Comparison of ENCODE assay signal across 16 cellular contexts in genomic region chr7:137984181-137985041, GRCh38. TPM values are rescaled to one million over a fixed set of nuclear protein-coding genes. Genes with fewer than 3 reads are reported as not detected.
DNase-seq lines count a peak whose midpoint lies in the region; ATAC-seq, FAIRE-seq and TF ChIP-seq lines count a peak whose summit lies in the region.
"Had no signal": no experiment of that assay in that cellular context is flagged by ENCODE, and none has a peak within 500 bp of the region (broad histone marks: within the 10 kb centered on the region; RNA-seq: fewer than 3 reads in every experiment).

No MANE protein-coding gene starts in this region.

- DNase-seq in K562 (ENCODE audit: extremely low read depth in 1 of 4, low spot score in 3 of 4) (peak in 3 of 4 experiments; percentile 35 to 78 (median 64)), memory B cell (ENCODE audit: low spot score in 2 of 2) (no peak), SHP77 (lab: John Stamatoyannopoulos, UW) (no peak), inferior parietal cortex (ENCODE audit: extremely low spot score) (no peak), NCI-H524 treated with DMSO at 0.1 percent for 48 hours (lab: John Stamatoyannopoulos, UW) (no peak)
- DNase-seq: BE2C; DMS 273 treated with DMSO at 0.1 percent for 48 hours; naive thymus-derived CD4-positive, alpha-beta T cell; WERI-Rb-1 had no signal

- peaks cover 6% of the 10 kb centered on the region for H3K36me3 Mint-ChIP-seq in IgD-negative memory B cell
- peaks cover 12% of the 10 kb centered on the region for H3K36me3 Mint-ChIP-seq in memory B cell
- H3K36me3 Mint-ChIP-seq: stimulated activated effector memory CD8-positive, alpha-beta T cell treated with anti-CD3 and anti-CD28 coated beads, Interleukin-12 subunit alpha, Interleukin-12 subunit beta, amount 100 ng/mL, for 72 hours had no signal

- ATAC-seq in K562: peak; percentile 62
- no peak for ATAC-seq in memory B cell (ENCODE audit: low read depth)
- ATAC-seq: naive thymus-derived CD4-positive, alpha-beta T cell; stimulated activated effector memory CD8-positive, alpha-beta T cell treated with anti-CD3 and anti-CD28 coated beads, Interleukin-12 subunit alpha, Interleukin-12 subunit beta, amount 100 ng/mL, for 72 hours had no signal

- in situ Hi-C loops in K562 (cut with MboI): no loop called here

- H3K9me3 Mint-ChIP-seq in IgD-negative memory B cell (peaks cover 0 to 6% (median 4%) of the 10 kb centered on the region in 3 donors), memory B cell (peaks cover 5% of the 10 kb centered on the region)

- FAIRE-seq in K562 (lab: Jason Lieb, UNC): peak; percentile 52
- FAIRE-seq: endometrium, H1, islet of Langerhans had no signal

- no peak overlapping the region for H3K4me2 ChIP-seq in K562 (ENCODE audit: insufficient read depth, low read length)

- H3K27me3 ChIP-seq in K562 (ENCODE audit: control insufficient read depth in 2 of 2, insufficient read depth in 2 of 2, low read length in 2 of 2): no peaks in the 10 kb centered on the region
- no peaks in the 10 kb centered on the region for H3K27me3 ChIP-seq in subcutaneous abdominal adipose tissue (ENCODE audit: control insufficient read depth in 5 of 5, insufficient read depth in 4 of 5, low read length in 5 of 5)
- H3K27me3 ChIP-seq: BE2C, gastrocnemius medialis had no signal

- H3K27me3 Mint-ChIP-seq in IgD-negative memory B cell (no peaks in the 10 kb centered on the region), memory B cell (no peaks in the 10 kb centered on the region)
- H3K27me3 Mint-ChIP-seq: naive thymus-derived CD4-positive, alpha-beta T cell had no signal

- H3K27ac ChIP-seq in K562 (ENCODE audit: extremely low read depth, low read depth, low read length) (no peak overlapping the region), subcutaneous abdominal adipose tissue (ENCODE audit: low read depth, low read length) (peak overlapping the region; percentile 78)
- H3K27ac ChIP-seq: WERI-Rb-1 had no signal

- H4K20me1 ChIP-seq in K562 (replicated peaks; ENCODE audit: control insufficient read depth, insufficient read depth, low read length): peaks cover 22% of the 10 kb centered on the region

- 62% methylated on average over 11 of the region's 11 CpGs for WGBS in K562 (ENCODE audit: insufficient coverage, low coverage, missing lambda C conversion rate)

- H3K79me2 ChIP-seq in K562 (ENCODE audit: control insufficient read depth, insufficient read depth, low read length): peaks cover 95% of the 10 kb centered on the region

- no peak overlapping the region for H3K4me3 ChIP-seq in K562
- H3K4me3 ChIP-seq in subcutaneous abdominal adipose tissue (ENCODE audit: low read depth in 1 of 5, low read length in 5 of 5): no peak overlapping the region
- H3K4me3 ChIP-seq: gastrocnemius medialis had no signal

- H3K27ac Mint-ChIP-seq in IgD-negative memory B cell (peak overlapping the region in 2 of 3 donors; percentile 33 to 85), memory B cell (peak overlapping the region; percentile 88)
- H3K27ac Mint-ChIP-seq: naive thymus-derived CD4-positive, alpha-beta T cell; stimulated activated effector memory CD8-positive, alpha-beta T cell treated with anti-CD3 and anti-CD28 coated beads, Interleukin-12 subunit alpha, Interleukin-12 subunit beta, amount 100 ng/mL, for 72 hours had no signal

- POLR2A ChIA-PET in K562 (lab: Yijun Ruan, JAX): interaction anchor here (0.5 to 2.4 kb wide), 9 partner anchors 7 to 64 kb away, joined by 3 to 14 read pairs (median 4); partner anchors contain the start of gene CREB3L2

- H3K9me3 ChIP-seq in K562 (replicated peaks; ENCODE audit: control insufficient read depth, insufficient read depth, low read depth, low read length) (no peaks in the 10 kb centered on the region; the same call in 1 of the 2 replicates), subcutaneous abdominal adipose tissue (ENCODE audit: control insufficient read depth in 5 of 5, low read length in 5 of 5) (no peaks in the 10 kb centered on the region)
- H3K9me3 ChIP-seq: BE2C, gastrocnemius medialis had no signal

- H3K4me3 Mint-ChIP-seq in IgD-negative memory B cell: no peak overlapping the region
- no peak overlapping the region for H3K4me3 Mint-ChIP-seq in memory B cell
- H3K4me3 Mint-ChIP-seq: naive thymus-derived CD4-positive, alpha-beta T cell; stimulated activated effector memory CD8-positive, alpha-beta T cell treated with anti-CD3 and anti-CD28 coated beads, Interleukin-12 subunit alpha, Interleukin-12 subunit beta, amount 100 ng/mL, for 72 hours had no signal

- TF ChIP-seq CTCF in K562 (IDR thresholded peaks at IDR 0.05 in 2 of 3, conservative IDR thresholded peaks at IDR 0.05 in 1 of 3; ENCODE audit: insufficient read depth in 2 of 3, low read depth in 1 of 3, low read length in 3 of 3): no peak

- CTCF ChIA-PET in K562 (lab: Yijun Ruan, JAX; ENCODE audit: low intra/inter-chr PET ratio): no interaction called here

- H3K9me1 ChIP-seq in K562 (ENCODE audit: control insufficient read depth, insufficient read depth, low read length): peaks cover 8% of the 10 kb centered on the region

- BruUV-seq in K562 (replicated peaks; lab: Mats Ljungman, UMichigan): no TSS peak

- H2AFZ ChIP-seq in K562 (ENCODE audit: low read depth, low read length): no peak overlapping the region

- TF ChIP-seq RAD21 in K562 (CRISPR knock-in tag; conservative IDR thresholded peaks at IDR 0.05 in 1 of 2, IDR thresholded peaks at IDR 0.05 in 1 of 2): no peak

- H3K4me1 Mint-ChIP-seq in IgD-negative memory B cell: peaks cover 14 to 36% (median 27%) of the 10 kb centered on the region in 3 donors
- peaks cover 29% of the 10 kb centered on the region for H3K4me1 Mint-ChIP-seq in memory B cell

- peaks cover 24% of the 10 kb centered on the region for H3K36me3 ChIP-seq in K562 (ENCODE audit: control insufficient read depth, insufficient read depth, low read length)
- no peaks in the 10 kb centered on the region for H3K36me3 ChIP-seq in subcutaneous abdominal adipose tissue (ENCODE audit: control insufficient read depth in 5 of 5, insufficient read depth in 5 of 5, low read length in 5 of 5)
- H3K36me3 ChIP-seq: BE2C, gastrocnemius medialis, WERI-Rb-1 had no signal

- H3K4me1 ChIP-seq in K562 (replicated peaks in 1 of 2; ENCODE audit: control insufficient read depth in 2 of 2, insufficient read depth in 2 of 2, low read length in 2 of 2): peaks cover 37 to 43% of the 10 kb centered on the region in 2 experiments
- peaks cover 18 to 83% (median 72%) of the 10 kb centered on the region in 5 donors for H3K4me1 ChIP-seq in subcutaneous abdominal adipose tissue (ENCODE audit: control insufficient read depth in 5 of 5, insufficient read depth in 5 of 5, low read length in 5 of 5)

- H3K9ac ChIP-seq in K562 (ENCODE audit: insufficient read depth in 1 of 2, low read depth in 2 of 2, low read length in 2 of 2) (peak overlapping the region in 1 of 2 experiments; percentile 45; a peak in 1 of 4 replicates), subcutaneous abdominal adipose tissue (ENCODE audit: low read length in 5 of 5) (peak overlapping the region in 2 of 5 donors; percentile 4 to 21)

- no peak for TF ChIP-seq EP300 in K562 (IDR thresholded peaks at IDR 0.05; ENCODE audit: low read length)

- intact Hi-C loops in K562 (cut with micrococcal nuclease): no loop called here

- no peak for TF ChIP-seq POLR2A in K562 (conservative IDR thresholded peaks at IDR 0.05)

TF ChIP-seq in K562, 482 proteins besides CTCF, POLR2A, EP300 and RAD21 (continues in another document):
- TF ChIP-seq STAT5B (CRISPR knock-in tag; IDR thresholded peaks at IDR 0.05): no peak
- 0 out of 4 replicates have a peak, but pooled peaks of 1 of the 2 experiments have one; percentile 1 for TF ChIP-seq KDM1A (IDR thresholded peaks at IDR 0.05)
- TF ChIP-seq CREB1 (IDR thresholded peaks at IDR 0.05): 0 out of 2 replicates have a peak, but pooled peaks have one; percentile 21
- TF ChIP-seq CREB1 (CRISPR knock-in tag; IDR thresholded peaks at IDR 0.05): no peak
- no peak for TF ChIP-seq NFYB (IDR thresholded peaks at IDR 0.05; ENCODE audit: extremely low read depth, insufficient read length)
- no peak for TF ChIP-seq ARHGAP35 (IDR thresholded peaks at IDR 0.05; ENCODE audit: partially characterized antibody)
- no peak for TF ChIP-seq ZNF121 (CRISPR knock-in tag; conservative IDR thresholded peaks at IDR 0.05)
- no peak for TF ChIP-seq ZNF12 (CRISPR knock-in tag; IDR thresholded peaks at IDR 0.05)
- no peak for TF ChIP-seq HNRNPH1 (optimal IDR thresholded peaks at IDR 0.05; ENCODE audit: low read depth, low read length)
- TF ChIP-seq DPF2 (IDR thresholded peaks at IDR 0.05): 0 out of 2 replicates have a peak, but pooled peaks have one; percentile 22
- TF ChIP-seq CBFA2T3 (IDR thresholded peaks at IDR 0.05): peak; percentile 33
- no peak for TF ChIP-seq ID3 (CRISPR knock-in tag; IDR thresholded peaks at IDR 0.05)
- 0 out of 2 replicates have a peak, but pooled peaks have one; percentile 42 for TF ChIP-seq ID3 (tag; IDR thresholded peaks at IDR 0.05)
- TF ChIP-seq NONO (IDR thresholded peaks at IDR 0.05; ENCODE audit: low read depth in 2 of 2, low read length in 1 of 2): no peak

RNA-seq across cellular contexts. Expression of gene CREB3L2, which starts 17.5 kb away (rescaled TPM):
- polyA plus RNA-seq in IgD-negative memory B cell (4.9 TPM), K562 (2011; rRNA removed) (17.1 and 37.9 TPM in 2 replicates), K562 (2014; fragmentation: Illumina TruSeq; extraction: Trizol) (26.9 and 27.4 TPM in 2 replicates), K562 (2014; fragmentation: Nextera tagmentation; extraction: Ambion mirVana) (1 to 10 TPM; 7.1 to 8.8 TPM), K562 (2014; rRNA removed) (15.8 and 18.7 TPM in 2 replicates)
- 58.2 and 65.5 TPM in 2 replicates for total RNA-seq in K562 (2011; cell fraction: chromatin; rRNA removed; ENCODE audit: low replicate concordance)
- 39.9 and 41.2 TPM in 2 replicates for total RNA-seq in K562 (2011; cell fraction: nucleolus; rRNA removed)
- total RNA-seq in K562 (2011; cell fraction: nucleoplasm; rRNA removed): 52.9 and 82.7 TPM in 2 replicates
- total RNA-seq in K562 (2014; rRNA removed) (10.2 and 19.6 TPM in 2 replicates), K562 (2014; rRNA removed; fragmentation: Illumina TruSeq; extraction: Trizol) (13.8 and 15.2 TPM in 2 replicates), K562 (2015; rRNA removed; fragmentation: Illumina TruSeq; extraction: Trizol) (16.0 and 17.5 TPM in 2 replicates), K562 (2021) (44.7 and 45.6 TPM in 2 replicates)
- 15.4 and 27.7 TPM in 2 replicates for polyA plus RNA-seq in K562 (2011; cell fraction: cytosol; rRNA removed)
- polyA plus RNA-seq in K562 (2011; cell fraction: nucleus; rRNA removed): 24.4 and 31.2 TPM in 2 replicates
- 20.5 and 29.6 TPM in 2 replicates for polyA plus RNA-seq in K562 (2012)
- 30.2 and 46.2 TPM in 2 replicates for polyA minus RNA-seq in K562 (2011; rRNA and poly(A)+ RNA removed)
- 19.4 and 34.7 TPM in 2 replicates for polyA minus RNA-seq in K562 (2011; cell fraction: cytosol; rRNA and poly(A)+ RNA removed)
- 24.1 and 55.8 TPM in 2 replicates for polyA minus RNA-seq in K562 (2011; cell fraction: nucleus; rRNA and poly(A)+ RNA removed)

Comparison
In these comparisons a context has a peak if more than half of its experiments do, and no peak if none do; other contexts are left out.
1. DNase-seq: peak in K562 (3 of 4); none in memory B cell (0 of 2), SHP77 (0 of 2), inferior parietal cortex (single experiment) and NCI-H524 treated with DMSO at 0.1 percent for 48 hours (single experiment).